ENCODE assay signal across 1 cellular context in the genomic region with DNA sequence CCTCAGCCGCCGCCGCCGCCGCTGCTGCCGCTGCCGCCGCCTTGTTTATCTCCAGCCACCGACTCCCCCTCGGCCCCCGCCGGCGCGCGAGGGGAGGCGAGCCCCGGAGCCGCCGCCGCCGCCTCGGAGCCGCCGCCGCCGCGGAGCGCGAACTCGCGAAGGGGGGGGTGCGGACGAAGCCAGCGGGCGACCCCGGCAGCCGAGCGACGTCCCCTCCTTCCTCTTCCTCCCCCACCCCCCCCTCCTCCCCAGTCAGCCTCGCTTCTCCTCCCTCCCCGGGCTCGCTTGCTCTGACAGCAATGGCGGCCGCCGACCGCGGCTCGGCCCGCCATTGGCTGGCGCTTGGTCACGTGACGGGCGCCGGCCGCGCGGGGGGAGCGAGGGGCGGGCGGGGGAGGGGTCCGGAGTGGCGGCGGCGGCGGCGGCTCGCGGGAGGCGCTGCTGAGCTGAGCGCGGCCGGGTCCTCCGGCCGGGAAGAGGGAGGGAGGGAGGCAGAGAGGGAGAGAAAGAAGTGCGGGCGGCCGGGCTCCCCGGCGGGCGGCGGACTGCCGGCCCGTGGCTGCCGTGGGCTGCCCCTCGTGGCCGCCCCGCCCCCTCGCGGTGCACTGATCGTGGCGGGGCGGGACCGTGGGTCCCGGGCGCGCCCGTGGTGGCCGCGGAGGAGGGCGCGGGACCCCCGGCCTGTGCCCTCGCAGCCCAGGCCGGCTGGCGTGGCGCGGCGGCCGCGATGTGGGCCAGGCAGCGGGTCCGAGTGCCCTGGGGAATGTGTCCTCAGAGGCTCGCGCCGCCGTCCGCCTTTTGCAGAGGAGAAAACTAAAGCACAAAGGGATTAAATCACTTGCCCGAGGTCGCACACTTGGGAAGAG.
A peak's percentile ranks its signal among the peaks of the same experiment; 100 is the strongest.
TF ChIP-seq lines count a peak whose summit lies in the region.

Gene MED13L (minus strand): TSS at position 301 of the 866 bp plus-strand sequence. CDS start 562 bp downstream, outside the sequence.

TF ChIP-seq in H1, 55 proteins besides CTCF, POLR2A, EP300 and RAD21:
- no peak for TF ChIP-seq CHD1 (IDR thresholded peaks at IDR 0.05; ENCODE audit: low read depth, low read length)
- TF ChIP-seq, protein P1, sequence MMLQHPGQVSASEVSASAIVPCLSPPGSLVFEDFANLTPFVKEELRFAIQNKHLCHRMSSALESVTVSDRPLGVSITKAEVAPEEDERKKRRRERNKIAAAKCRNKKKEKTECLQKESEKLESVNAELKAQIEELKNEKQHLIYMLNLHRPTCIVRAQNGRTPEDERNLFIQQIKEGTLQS (IDR thresholded peaks at IDR 0.05; ENCODE audit: insufficient read depth, low read depth, low read length): 0 out of 2 replicates have a peak, but pooled peaks have one; percentile 46
- TF ChIP-seq TAF7 (optimal IDR thresholded peaks at IDR 0.05; ENCODE audit: borderline replicate concordance, low read depth, low read length): no peak
- no peak for TF ChIP-seq SRF (IDR thresholded peaks at IDR 0.05; ENCODE audit: low read depth, low read length)
- TF ChIP-seq CREB1 (IDR thresholded peaks at IDR 0.05): 0 out of 2 replicates have a peak, but pooled peaks have one; percentile 22
- TF ChIP-seq SIX5 (IDR thresholded peaks at IDR 0.05; ENCODE audit: low read depth, low read length): no peak
- no peak for TF ChIP-seq SP2 (IDR thresholded peaks at IDR 0.05; ENCODE audit: low read length)
- no peak for TF ChIP-seq POU5F1 (IDR thresholded peaks at IDR 0.05; ENCODE audit: low read depth, low read length)
- peak; percentile 46; the same call in 1 of the 2 replicates for TF ChIP-seq PHF8 (conservative IDR thresholded peaks at IDR 0.05; ENCODE audit: low read depth, low read length)
- peak; percentile 89 for TF ChIP-seq YY1 (IDR thresholded peaks at IDR 0.05; ENCODE audit: low read depth, low read length)
- no peak for TF ChIP-seq HDAC2 (IDR thresholded peaks at IDR 0.05; ENCODE audit: borderline replicate concordance in 1 of 2, low read depth in 2 of 2, low read length in 2 of 2)
- TF ChIP-seq, protein P2, sequence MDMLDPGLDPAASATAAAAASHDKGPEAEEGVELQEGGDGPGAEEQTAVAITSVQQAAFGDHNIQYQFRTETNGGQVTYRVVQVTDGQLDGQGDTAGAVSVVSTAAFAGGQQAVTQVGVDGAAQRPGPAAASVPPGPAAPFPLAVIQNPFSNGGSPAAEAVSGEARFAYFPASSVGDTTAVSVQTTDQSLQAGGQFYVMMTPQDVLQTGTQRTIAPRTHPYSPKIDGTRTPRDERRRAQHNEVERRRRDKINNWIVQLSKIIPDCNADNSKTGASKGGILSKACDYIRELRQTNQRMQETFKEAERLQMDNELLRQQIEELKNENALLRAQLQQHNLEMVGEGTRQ (IDR thresholded peaks at IDR 0.05; ENCODE audit: low read length): peak; percentile 76
- no peak for TF ChIP-seq KDM5A (IDR thresholded peaks at IDR 0.05; ENCODE audit: low read length)
- TF ChIP-seq EGR1 (IDR thresholded peaks at IDR 0.05; ENCODE audit: borderline replicate concordance, low read depth, low read length): peak; percentile 57
- no peak; the same call in 1 of the 2 replicates for TF ChIP-seq TAF1 (IDR thresholded peaks at IDR 0.05; ENCODE audit: low read depth, low read length)
- no peak for TF ChIP-seq SIRT6 (IDR thresholded peaks at IDR 0.05; ENCODE audit: low read length)
- TF ChIP-seq SUZ12 (IDR thresholded peaks at IDR 0.05; ENCODE audit: low read length): no peak
- TF ChIP-seq, protein P3, sequence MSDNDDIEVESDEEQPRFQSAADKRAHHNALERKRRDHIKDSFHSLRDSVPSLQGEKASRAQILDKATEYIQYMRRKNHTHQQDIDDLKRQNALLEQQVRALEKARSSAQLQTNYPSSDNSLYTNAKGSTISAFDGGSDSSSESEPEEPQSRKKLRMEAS (IDR thresholded peaks at IDR 0.05): peak; percentile 42; the same call in 1 of the 2 replicates
- peak; percentile 68; the same call in 1 of the 2 replicates for TF ChIP-seq RBBP5 (IDR thresholded peaks at IDR 0.05; ENCODE audit: borderline replicate concordance, low read depth, low read length)
- TF ChIP-seq ASH2L (IDR thresholded peaks at IDR 0.05; ENCODE audit: low read length): peak; percentile 57
- no peak for TF ChIP-seq SAP30 (IDR thresholded peaks at IDR 0.05; ENCODE audit: insufficient read depth, insufficient replicate concordance, low read length)
- TF ChIP-seq SIN3A (conservative IDR thresholded peaks at IDR 0.05 in 1 of 2, IDR thresholded peaks at IDR 0.05 in 1 of 2; ENCODE audit: low read depth in 1 of 2, low read length in 2 of 2): 0 out of 4 replicates have a peak, but pooled peaks of 1 of the 2 experiments have one; percentile 46
- TF ChIP-seq, protein P4, sequence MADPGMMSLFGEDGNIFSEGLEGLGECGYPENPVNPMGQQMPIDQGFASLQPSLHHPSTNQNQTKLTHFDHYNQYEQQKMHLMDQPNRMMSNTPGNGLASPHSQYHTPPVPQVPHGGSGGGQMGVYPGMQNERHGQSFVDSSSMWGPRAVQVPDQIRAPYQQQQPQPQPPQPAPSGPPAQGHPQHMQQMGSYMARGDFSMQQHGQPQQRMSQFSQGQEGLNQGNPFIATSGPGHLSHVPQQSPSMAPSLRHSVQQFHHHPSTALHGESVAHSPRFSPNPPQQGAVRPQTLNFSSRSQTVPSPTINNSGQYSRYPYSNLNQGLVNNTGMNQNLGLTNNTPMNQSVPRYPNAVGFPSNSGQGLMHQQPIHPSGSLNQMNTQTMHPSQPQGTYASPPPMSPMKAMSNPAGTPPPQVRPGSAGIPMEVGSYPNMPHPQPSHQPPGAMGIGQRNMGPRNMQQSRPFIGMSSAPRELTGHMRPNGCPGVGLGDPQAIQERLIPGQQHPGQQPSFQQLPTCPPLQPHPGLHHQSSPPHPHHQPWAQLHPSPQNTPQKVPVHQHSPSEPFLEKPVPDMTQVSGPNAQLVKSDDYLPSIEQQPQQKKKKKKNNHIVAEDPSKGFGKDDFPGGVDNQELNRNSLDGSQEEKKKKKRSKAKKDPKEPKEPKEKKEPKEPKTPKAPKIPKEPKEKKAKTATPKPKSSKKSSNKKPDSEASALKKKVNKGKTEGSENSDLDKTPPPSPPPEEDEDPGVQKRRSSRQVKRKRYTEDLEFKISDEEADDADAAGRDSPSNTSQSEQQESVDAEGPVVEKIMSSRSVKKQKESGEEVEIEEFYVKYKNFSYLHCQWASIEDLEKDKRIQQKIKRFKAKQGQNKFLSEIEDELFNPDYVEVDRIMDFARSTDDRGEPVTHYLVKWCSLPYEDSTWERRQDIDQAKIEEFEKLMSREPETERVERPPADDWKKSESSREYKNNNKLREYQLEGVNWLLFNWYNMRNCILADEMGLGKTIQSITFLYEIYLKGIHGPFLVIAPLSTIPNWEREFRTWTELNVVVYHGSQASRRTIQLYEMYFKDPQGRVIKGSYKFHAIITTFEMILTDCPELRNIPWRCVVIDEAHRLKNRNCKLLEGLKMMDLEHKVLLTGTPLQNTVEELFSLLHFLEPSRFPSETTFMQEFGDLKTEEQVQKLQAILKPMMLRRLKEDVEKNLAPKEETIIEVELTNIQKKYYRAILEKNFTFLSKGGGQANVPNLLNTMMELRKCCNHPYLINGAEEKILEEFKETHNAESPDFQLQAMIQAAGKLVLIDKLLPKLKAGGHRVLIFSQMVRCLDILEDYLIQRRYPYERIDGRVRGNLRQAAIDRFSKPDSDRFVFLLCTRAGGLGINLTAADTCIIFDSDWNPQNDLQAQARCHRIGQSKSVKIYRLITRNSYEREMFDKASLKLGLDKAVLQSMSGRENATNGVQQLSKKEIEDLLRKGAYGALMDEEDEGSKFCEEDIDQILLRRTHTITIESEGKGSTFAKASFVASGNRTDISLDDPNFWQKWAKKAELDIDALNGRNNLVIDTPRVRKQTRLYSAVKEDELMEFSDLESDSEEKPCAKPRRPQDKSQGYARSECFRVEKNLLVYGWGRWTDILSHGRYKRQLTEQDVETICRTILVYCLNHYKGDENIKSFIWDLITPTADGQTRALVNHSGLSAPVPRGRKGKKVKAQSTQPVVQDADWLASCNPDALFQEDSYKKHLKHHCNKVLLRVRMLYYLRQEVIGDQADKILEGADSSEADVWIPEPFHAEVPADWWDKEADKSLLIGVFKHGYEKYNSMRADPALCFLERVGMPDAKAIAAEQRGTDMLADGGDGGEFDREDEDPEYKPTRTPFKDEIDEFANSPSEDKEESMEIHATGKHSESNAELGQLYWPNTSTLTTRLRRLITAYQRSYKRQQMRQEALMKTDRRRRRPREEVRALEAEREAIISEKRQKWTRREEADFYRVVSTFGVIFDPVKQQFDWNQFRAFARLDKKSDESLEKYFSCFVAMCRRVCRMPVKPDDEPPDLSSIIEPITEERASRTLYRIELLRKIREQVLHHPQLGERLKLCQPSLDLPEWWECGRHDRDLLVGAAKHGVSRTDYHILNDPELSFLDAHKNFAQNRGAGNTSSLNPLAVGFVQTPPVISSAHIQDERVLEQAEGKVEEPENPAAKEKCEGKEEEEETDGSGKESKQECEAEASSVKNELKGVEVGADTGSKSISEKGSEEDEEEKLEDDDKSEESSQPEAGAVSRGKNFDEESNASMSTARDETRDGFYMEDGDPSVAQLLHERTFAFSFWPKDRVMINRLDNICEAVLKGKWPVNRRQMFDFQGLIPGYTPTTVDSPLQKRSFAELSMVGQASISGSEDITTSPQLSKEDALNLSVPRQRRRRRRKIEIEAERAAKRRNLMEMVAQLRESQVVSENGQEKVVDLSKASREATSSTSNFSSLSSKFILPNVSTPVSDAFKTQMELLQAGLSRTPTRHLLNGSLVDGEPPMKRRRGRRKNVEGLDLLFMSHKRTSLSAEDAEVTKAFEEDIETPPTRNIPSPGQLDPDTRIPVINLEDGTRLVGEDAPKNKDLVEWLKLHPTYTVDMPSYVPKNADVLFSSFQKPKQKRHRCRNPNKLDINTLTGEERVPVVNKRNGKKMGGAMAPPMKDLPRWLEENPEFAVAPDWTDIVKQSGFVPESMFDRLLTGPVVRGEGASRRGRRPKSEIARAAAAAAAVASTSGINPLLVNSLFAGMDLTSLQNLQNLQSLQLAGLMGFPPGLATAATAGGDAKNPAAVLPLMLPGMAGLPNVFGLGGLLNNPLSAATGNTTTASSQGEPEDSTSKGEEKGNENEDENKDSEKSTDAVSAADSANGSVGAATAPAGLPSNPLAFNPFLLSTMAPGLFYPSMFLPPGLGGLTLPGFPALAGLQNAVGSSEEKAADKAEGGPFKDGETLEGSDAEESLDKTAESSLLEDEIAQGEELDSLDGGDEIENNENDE (IDR thresholded peaks at IDR 0.05; ENCODE audit: insufficient replicate concordance, low read length): no peak
- no peak for TF ChIP-seq EZH2 (IDR thresholded peaks at IDR 0.05; ENCODE audit: low read depth, low read length, severe bottlenecking)
